Comparison of ENCODE assay signal across 24 cellular contexts in the genomic region with DNA sequence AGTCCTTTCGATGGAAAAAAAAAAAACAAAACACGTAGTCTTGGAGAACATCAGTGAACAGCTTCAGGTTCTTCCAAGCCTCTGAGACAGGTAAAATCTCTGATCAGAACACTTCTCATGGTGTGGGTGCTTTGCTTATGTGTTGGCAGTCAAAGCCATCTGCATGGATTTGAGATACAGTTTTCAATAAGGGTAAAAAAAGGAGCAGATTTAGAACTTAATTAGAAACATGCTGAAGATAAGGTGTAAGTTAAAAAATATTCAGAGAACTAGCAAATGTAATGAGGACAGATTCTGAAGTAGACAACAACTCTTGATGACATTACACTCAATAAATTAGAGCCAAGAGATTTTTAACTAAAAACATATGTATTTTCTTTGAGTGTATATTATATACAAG.
DNase-seq lines count a peak whose midpoint lies in the region; ATAC-seq, FAIRE-seq and TF ChIP-seq lines count a peak whose summit lies in the region.
"Had no signal": no experiment of that assay in that cellular context is flagged by ENCODE, and none has a peak within 500 bp of the region (broad histone marks: within the 10 kb centered on the region; RNA-seq: fewer than 3 reads in every experiment).

No MANE protein-coding gene starts in this region.

- H3K9me3 ChIP-seq in PC-9 (ENCODE audit: insufficient read depth, low read depth) = no peaks in the 10 kb centered on the region; the same call in 1 of the 2 replicates
- H3K9me3 ChIP-seq in SK-N-SH = no peaks in the 10 kb centered on the region
- no peaks in the 10 kb centered on the region for H3K9me3 ChIP-seq in pancreas
- H3K9me3 ChIP-seq: BE2C, BLaER1 had no signal

- H3F3A ChIP-seq in PC-9 (ENCODE audit: insufficient read depth, low read depth) (no peaks in the 10 kb centered on the region), SK-N-SH (replicated peaks; ENCODE audit: insufficient read depth) (no peaks in the 10 kb centered on the region)

- H2AFZ ChIP-seq in PC-9 = 0 out of 2 replicates have a peak overlapping the region, but pooled peaks have one; percentile 44
- no peak overlapping the region for H2AFZ ChIP-seq in SK-N-SH (ENCODE audit: low read depth)

- no peaks in the 10 kb centered on the region for H3K36me3 ChIP-seq in PC-9 (ENCODE audit: low read depth)
- no peaks in the 10 kb centered on the region for H3K36me3 ChIP-seq in SK-N-SH (replicated peaks in 1 of 2; ENCODE audit: control insufficient read depth in 1 of 2, insufficient read depth in 2 of 2, low read length in 1 of 2)
- H3K36me3 ChIP-seq in pancreas = no peaks in the 10 kb centered on the region
- H3K36me3 ChIP-seq: BE2C, BLaER1 had no signal

- POLR2A ChIA-PET in PC-9 (lab: Charles Lee; ENCODE audit: unreplicated experiment) (no interaction called here), SK-N-SH (lab: Yijun Ruan, JAX) (no interaction called here)

- no TSS peak for BruUV-seq in PC-9 (replicated peaks; lab: Mats Ljungman, UMichigan)

- no peak for FAIRE-seq in pancreas (lab: Jason Lieb, UNC)
- FAIRE-seq: GM12878, GM12892, GM18507 had no signal

- CTCF ChIA-PET in PC-9 (lab: Charles Lee) = no interaction called here
- CTCF ChIA-PET in SK-N-SH (lab: Yijun Ruan, JAX) = no interaction called here

- TF ChIP-seq CTCF in PC-9 (conservative IDR thresholded peaks at IDR 0.05) (no peak), SK-N-SH (IDR thresholded peaks at IDR 0.05) (no peak), pancreas (IDR thresholded peaks at IDR 0.05) (no peak)

- H3K4me1 ChIP-seq in PC-9 (replicated peaks; ENCODE audit: insufficient read depth) (no peaks in the 10 kb centered on the region), SK-N-SH (ENCODE audit: control insufficient read depth in 1 of 2, insufficient read depth in 2 of 2, low read depth in 1 of 2, low read length in 1 of 2) (peaks cover 0 to 5% of the 10 kb centered on the region in 2 experiments; a peak in 2 of 4 replicates), pancreas (no peaks in the 10 kb centered on the region)
- H3K4me1 ChIP-seq: BLaER1 had no signal

- H3K79me2 ChIP-seq in PC-9 (ENCODE audit: low read depth) (no peaks in the 10 kb centered on the region), SK-N-SH (ENCODE audit: insufficient read depth) (no peaks in the 10 kb centered on the region)

- intact Hi-C loops in PC-9 (cut with micrococcal nuclease; ENCODE audit: unreplicated experiment) = no loop called here
- intact Hi-C loops in pancreas (cut with DNase I) = no loop called here

- no peak for ATAC-seq in HG02678 (IDR thresholded peaks at IDR 0.05; ENCODE audit: unreplicated experiment)
- ATAC-seq in pancreas = no peak
- ATAC-seq: GM12878 had no signal

- WGBS in SK-N-SH (ENCODE audit: low lambda C conversion rate) = 50% methylated on average over 2 of the region's 2 CpGs
- 74 to 87% methylated on average over 2 of the region's 2 CpGs for WGBS in pancreas, 2 donors

- H3K4me3 ChIP-seq in PC-9 (no peak overlapping the region), SK-N-SH (ENCODE audit: low read depth in 2 of 2, low read length in 1 of 2) (no peak overlapping the region), pancreas (no peak overlapping the region)
- H3K4me3 ChIP-seq: BLaER1, GM12878 had no signal

- peak in 1 of 2 experiments; percentile 72; a peak in 2 of 4 replicates for TF ChIP-seq EP300 in SK-N-SH (IDR thresholded peaks at IDR 0.05; ENCODE audit: borderline replicate concordance in 1 of 2, low read depth in 1 of 2, low read length in 1 of 2)

- no peaks in the 10 kb centered on the region for H3K27me3 ChIP-seq in PC-9 (ENCODE audit: insufficient read depth, low read depth)
- H3K27me3 ChIP-seq in SK-N-SH (ENCODE audit: insufficient read depth) = no peaks in the 10 kb centered on the region
- no peaks in the 10 kb centered on the region for H3K27me3 ChIP-seq in pancreas
- H3K27me3 ChIP-seq: BE2C, BLaER1 had no signal

- H3K4me2 ChIP-seq in PC-9 = no peak overlapping the region
- H3K4me2 ChIP-seq in SK-N-SH = no peak overlapping the region
- H3K4me2 ChIP-seq: BLaER1 had no signal

- DNase-seq in PC-9 (no peak), SK-N-SH (no peak), NCI-H1105 treated with DMSO at 0.1 percent for 48 hours (lab: John Stamatoyannopoulos, UW) (no peak), pancreas (no peak)
- DNase-seq: 8988T; ACHN; BE2C; C1 segment of cervical spinal cord; CD4-positive, alpha-beta memory T cell; CD4-positive, CD25-positive, alpha-beta regulatory T cell; CD8-positive, alpha-beta memory T cell; COR-L47; DMS 273 treated with DMSO at 0.1 percent for 48 hours; DMS153; DMS53; DMS79; DND-41; EL; GDM1 had no signal

- no peak overlapping the region for H3K27ac ChIP-seq in PC-9
- H3K27ac ChIP-seq in SK-N-SH (ENCODE audit: low read depth in 2 of 2, low read length in 1 of 2) = no peak overlapping the region
- H3K27ac ChIP-seq in pancreas = no peak overlapping the region
- H3K27ac ChIP-seq: BLaER1 had no signal

- H4K20me1 ChIP-seq in PC-9 (ENCODE audit: insufficient read depth) = no peaks in the 10 kb centered on the region
- H4K20me1 ChIP-seq in SK-N-SH (ENCODE audit: insufficient read depth) = no peaks in the 10 kb centered on the region
- H4K20me1 ChIP-seq: BLaER1 had no signal

- no peak; the same call in 1 of the 2 replicates for TF ChIP-seq RAD21 in SK-N-SH (IDR thresholded peaks at IDR 0.05; ENCODE audit: low read length)

- no peaks in the 10 kb centered on the region; the same call in 1 of the 2 replicates for H3K9me2 ChIP-seq in PC-9 (ENCODE audit: insufficient read depth)
- no peaks in the 10 kb centered on the region for H3K9me2 ChIP-seq in SK-N-SH

- no peak overlapping the region for H3K9ac ChIP-seq in SK-N-SH
- H3K9ac ChIP-seq: BLaER1 had no signal

TF ChIP-seq in SK-N-SH, 30 proteins besides CTCF, POLR2A, EP300 and RAD21:
- no peak for TF ChIP-seq ELF1 (IDR thresholded peaks at IDR 0.05)
- no peak for TF ChIP-seq JUND (IDR thresholded peaks at IDR 0.05)
- TF ChIP-seq, protein P1, sequence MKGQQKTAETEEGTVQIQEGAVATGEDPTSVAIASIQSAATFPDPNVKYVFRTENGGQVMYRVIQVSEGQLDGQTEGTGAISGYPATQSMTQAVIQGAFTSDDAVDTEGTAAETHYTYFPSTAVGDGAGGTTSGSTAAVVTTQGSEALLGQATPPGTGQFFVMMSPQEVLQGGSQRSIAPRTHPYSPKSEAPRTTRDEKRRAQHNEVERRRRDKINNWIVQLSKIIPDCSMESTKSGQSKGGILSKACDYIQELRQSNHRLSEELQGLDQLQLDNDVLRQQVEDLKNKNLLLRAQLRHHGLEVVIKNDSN (IDR thresholded peaks at IDR 0.05; ENCODE audit: borderline replicate concordance, low read depth) = no peak
- TF ChIP-seq MEF2A (IDR thresholded peaks at IDR 0.05; ENCODE audit: borderline replicate concordance, low read depth) = no peak
- peak; percentile 66 for TF ChIP-seq FOXJ3 (CRISPR knock-in tag; IDR thresholded peaks at IDR 0.05)
- 0 out of 2 replicates have a peak, but pooled peaks have one; percentile 14 for TF ChIP-seq TCF12 (IDR thresholded peaks at IDR 0.05)
- no peak for TF ChIP-seq SIN3A (IDR thresholded peaks at IDR 0.05; ENCODE audit: borderline replicate concordance, low read depth, low read length)
- peak; percentile 63; the same call in 1 of the 2 replicates for TF ChIP-seq RCOR1 (IDR thresholded peaks at IDR 0.05; ENCODE audit: low read length)
- TF ChIP-seq GATA2 (CRISPR knock-in tag; IDR thresholded peaks at IDR 0.05) = peak; percentile 73
- TF ChIP-seq FOXM1 (IDR thresholded peaks at IDR 0.05; ENCODE audit: low read depth) = no peak
- no peak for TF ChIP-seq TAF1 (IDR thresholded peaks at IDR 0.05; ENCODE audit: borderline replicate concordance, low read depth, low read length)
- no peak for TF ChIP-seq NFIC (IDR thresholded peaks at IDR 0.05; ENCODE audit: borderline replicate concordance)
- peak; percentile 15 for TF ChIP-seq CHD2 (IDR thresholded peaks at IDR 0.05; ENCODE audit: low read length, partially characterized antibody)
- TF ChIP-seq MXI1 (IDR thresholded peaks at IDR 0.05; ENCODE audit: low read depth, low read length) = no peak
